Comparison of ENCODE assay signal across 27 cellular contexts in genomic region chr1:210900820-210901219, GRCh38.
"Had no signal": no experiment of that assay in that cellular context is flagged by ENCODE, and none has a peak within 500 bp of the region (broad histone marks: within the 10 kb centered on the region; RNA-seq: fewer than 3 reads in every experiment).

No MANE protein-coding gene starts in this region.

- H3K27me3 ChIP-seq: neural progenitor cell, ovary, suprapubic skin, thyroid gland, tibial nerve, upper lobe of left lung, vagina had no signal

- H3K9me3 ChIP-seq: ovary, psoas muscle, spleen, suprapubic skin, thoracic aorta, thyroid gland, tibial nerve, upper lobe of left lung, vagina had no signal

- H2AFZ ChIP-seq: neural progenitor cell, parathyroid adenoma had no signal

- H3K4me3 ChIP-seq: neural progenitor cell, ovary, psoas muscle, skin epidermis, smooth muscle cell, spleen, suprapubic skin, thoracic aorta, thyroid gland, tibial nerve, upper lobe of left lung, vagina had no signal

- H3K36me3 ChIP-seq: neural progenitor cell, ovary, spleen, suprapubic skin, thoracic aorta, thyroid gland, tibial nerve, upper lobe of left lung, vagina had no signal

- H3K27ac ChIP-seq: neural progenitor cell, ovary, parathyroid adenoma, psoas muscle, skin epidermis, spleen, suprapubic skin, thoracic aorta, thyroid gland, tibial nerve, upper lobe of left lung, vagina had no signal

- H3K4me2 ChIP-seq: neural progenitor cell, smooth muscle cell had no signal

- H3K79me2 ChIP-seq: parathyroid adenoma had no signal

- DNase-seq: natural killer cell; occipital lobe; ovary; posterior cingulate gyrus; psoas muscle; right cardiac atrium; spleen; stimulated activated CD4-positive, alpha-beta T cell treated with anti-CD3 and anti-CD28 coated beads, Interleukin-12 subunit alpha, Interleukin-12 subunit beta, amount 100 ng/mL, for 4 hours; stimulated activated CD4-positive, alpha-beta T cell treated with anti-CD3 and anti-CD28 coated beads, Interleukin-1b, Interleukin-23, amount 100 ng/mL, for 48 hours; stimulated activated CD4-positive, alpha-beta T cell treated with anti-CD3 and anti-CD28 coated beads, Interleukin-4, amount 100 ng/mL, for 1 hour; stimulated activated CD4-positive, alpha-beta T cell treated with anti-CD3 and anti-CD28 coated beads, Interleukin-4, amount 100 ng/mL, for 4 hours; stimulated activated CD8-positive, alpha-beta memory T cell treated with anti-CD3 and anti-CD28 coated beads, Interleukin-4, amount 100 ng/mL, for 48 hours; stimulated activated naive CD4-positive, alpha-beta T cell; stimulated activated naive CD8-positive, alpha-beta T cell treated with anti-CD3 and anti-CD28 coated beads, Interleukin-15, amount 100 ng/mL, for 72 hours; stimulated activated naive CD8-positive, alpha-beta T cell treated with anti-CD3 and anti-CD28 coated beads, Interleukin-15, Interleukin-2, amounts not matched to agents 100 U/mL and 50 U/mL, for 24 hours; substantia nigra; thyroid gland; trophoblast cell; upper lobe of left lung had no signal

- H3K4me1 ChIP-seq: parathyroid adenoma, psoas muscle, spleen, suprapubic skin, thyroid gland, tibial nerve, upper lobe of left lung, vagina had no signal
